ENCODE assay signal across 1 cellular context in the genomic region with DNA sequence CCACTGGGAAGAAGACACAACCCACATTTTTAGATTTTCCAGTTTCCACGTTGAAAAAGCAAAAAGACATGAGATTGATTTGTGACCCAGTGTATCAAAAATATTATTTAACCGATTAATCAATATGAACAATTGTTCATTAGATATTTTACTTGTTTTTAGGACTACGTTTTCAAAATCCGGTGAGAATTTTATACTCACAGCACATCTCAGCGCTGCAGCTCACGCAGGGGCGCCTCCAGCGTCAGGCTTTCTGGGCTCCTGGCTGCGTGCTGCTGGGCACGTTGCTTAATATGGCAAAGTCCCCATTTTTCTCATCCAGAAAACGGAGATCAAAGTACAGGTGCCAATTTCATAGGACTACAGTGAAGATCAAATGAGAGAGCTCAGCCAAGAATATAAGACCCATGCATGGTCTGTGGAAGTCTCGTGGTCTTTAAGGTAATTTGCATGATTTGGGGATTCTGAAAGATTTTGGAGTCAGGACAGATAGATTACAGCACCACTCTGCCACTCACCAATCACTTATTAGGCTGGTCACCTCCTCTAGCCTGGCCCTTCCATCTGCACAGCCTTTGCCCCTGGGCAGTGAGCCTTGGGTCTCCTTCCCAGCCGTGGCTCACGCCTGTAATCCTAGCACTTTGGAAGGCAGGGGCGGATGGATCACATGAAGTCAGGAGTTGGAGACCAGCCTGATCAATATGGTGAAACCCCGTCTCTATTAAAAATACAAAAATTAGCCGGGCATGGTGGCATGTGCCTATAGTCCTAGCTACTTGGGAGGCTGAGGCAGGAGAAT.
TF ChIP-seq lines count a peak whose summit lies in the region.

No MANE protein-coding gene starts in this region.

TF ChIP-seq in HepG2, 621 proteins besides CTCF, POLR2A, EP300 and RAD21 (continued from another document):
- TF ChIP-seq, protein P1, sequence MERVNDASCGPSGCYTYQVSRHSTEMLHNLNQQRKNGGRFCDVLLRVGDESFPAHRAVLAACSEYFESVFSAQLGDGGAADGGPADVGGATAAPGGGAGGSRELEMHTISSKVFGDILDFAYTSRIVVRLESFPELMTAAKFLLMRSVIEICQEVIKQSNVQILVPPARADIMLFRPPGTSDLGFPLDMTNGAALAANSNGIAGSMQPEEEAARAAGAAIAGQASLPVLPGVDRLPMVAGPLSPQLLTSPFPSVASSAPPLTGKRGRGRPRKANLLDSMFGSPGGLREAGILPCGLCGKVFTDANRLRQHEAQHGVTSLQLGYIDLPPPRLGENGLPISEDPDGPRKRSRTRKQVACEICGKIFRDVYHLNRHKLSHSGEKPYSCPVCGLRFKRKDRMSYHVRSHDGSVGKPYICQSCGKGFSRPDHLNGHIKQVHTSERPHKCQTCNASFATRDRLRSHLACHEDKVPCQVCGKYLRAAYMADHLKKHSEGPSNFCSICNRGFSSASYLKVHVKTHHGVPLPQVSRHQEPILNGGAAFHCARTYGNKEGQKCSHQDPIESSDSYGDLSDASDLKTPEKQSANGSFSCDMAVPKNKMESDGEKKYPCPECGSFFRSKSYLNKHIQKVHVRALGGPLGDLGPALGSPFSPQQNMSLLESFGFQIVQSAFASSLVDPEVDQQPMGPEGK (CRISPR knock-in tag; IDR thresholded peaks at IDR 0.05) = no peak
- no peak for TF ChIP-seq MTF2 (CRISPR knock-in tag; IDR thresholded peaks at IDR 0.05; ENCODE audit: borderline replicate concordance)
- no peak for TF ChIP-seq ZNF790 (CRISPR knock-in tag; IDR thresholded peaks at IDR 0.05; ENCODE audit: borderline replicate concordance)
- no peak for TF ChIP-seq KLF16 (CRISPR knock-in tag; IDR thresholded peaks at IDR 0.05)
- no peak for TF ChIP-seq ZNF256 (CRISPR knock-in tag; conservative IDR thresholded peaks at IDR 0.05)
- TF ChIP-seq KAT2B (IDR thresholded peaks at IDR 0.05; ENCODE audit: borderline replicate concordance, low read depth, low read length) = no peak
- TF ChIP-seq ZKSCAN8 (CRISPR knock-in tag; IDR thresholded peaks at IDR 0.05; ENCODE audit: borderline replicate concordance) = no peak
